In genomic region chr10:124647421-124648130, GRCh38 we compare ENCODE assay signal across 8 cellular contexts.
DNase-seq lines count a peak whose midpoint lies in the region; ATAC-seq and TF ChIP-seq lines count a peak whose summit lies in the region.

No MANE protein-coding gene starts in this region.

- no peaks in the 10 kb centered on the region for H3K9me3 Mint-ChIP-seq in central memory CD8-positive, alpha-beta T cell

- no peak overlapping the region for H3K4me2 ChIP-seq in mesenchymal stem cell (ENCODE audit: low read length, poor library complexity, severe bottlenecking)

- ATAC-seq in GM19043 (IDR thresholded peaks at IDR 0.05; ENCODE audit: low read depth, unreplicated experiment) = peak; percentile 67
- peak; percentile 34 for ATAC-seq in central memory CD8-positive, alpha-beta T cell (replicated peaks; ENCODE audit: extremely low read depth, poor library complexity, severe bottlenecking)
- peak; percentile 64 for ATAC-seq in stimulated activated naive CD8-positive, alpha-beta T cell treated with anti-CD3 and anti-CD28 coated beads, Interleukin-15, Interleukin-2, amounts not matched to agents 100 U/mL and 50 U/mL, for 24 hours

- peak overlapping the region; percentile 82 for H4K8ac ChIP-seq in mesenchymal stem cell (ENCODE audit: low read length)

- H3K4me3 ChIP-seq in AG10803 (ENCODE audit: low read length) (no peak overlapping the region), HL-60 (replicated peaks; ENCODE audit: insufficient read depth, low read length) (no peak overlapping the region), mesenchymal stem cell (ENCODE audit: insufficient read depth in 1 of 2, low read depth in 1 of 2, low read length in 2 of 2) (no peak overlapping the region)

- peaks cover 67% of the 10 kb centered on the region for H3K79me1 ChIP-seq in mesenchymal stem cell (replicated peaks; ENCODE audit: low read length, poor library complexity, severe bottlenecking)

- H3K36me3 Mint-ChIP-seq in central memory CD8-positive, alpha-beta T cell (ENCODE audit: insufficient read depth) = peaks cover 44% of the 10 kb centered on the region

- H3K9ac ChIP-seq in mesenchymal stem cell (ENCODE audit: low read length) = no peak overlapping the region

- H3K23ac ChIP-seq in mesenchymal stem cell (ENCODE audit: low read length in 2 of 2) = peak overlapping the region in 1 of 2 experiments; percentile 36

- peak overlapping the region; percentile 22 for H2BK120ac ChIP-seq in mesenchymal stem cell (ENCODE audit: low read depth, low read length)

- H3K27me3 ChIP-seq in HL-60 (ENCODE audit: insufficient read depth, poor library complexity, severe bottlenecking) (no peaks in the 10 kb centered on the region), mesenchymal stem cell (ENCODE audit: control insufficient read depth in 1 of 2, insufficient read depth in 1 of 2, low read length in 2 of 2) (no peaks in the 10 kb centered on the region)

- 81% methylated on average over 8 of the region's 9 CpGs for WGBS in mesenchymal stem cell

- H2BK15ac ChIP-seq in mesenchymal stem cell (ENCODE audit: low read depth, poor library complexity, severe bottlenecking) = peak overlapping the region; percentile 29

- H3K27ac ChIP-seq in HL-60 (replicated peaks) (peak overlapping the region; percentile 91), mesenchymal stem cell (ENCODE audit: low read length, poor library complexity, severe bottlenecking) (no peak overlapping the region)

- no peak overlapping the region for H2AFZ ChIP-seq in mesenchymal stem cell (ENCODE audit: low read depth, low read length)

- H3K9me3 ChIP-seq in mesenchymal stem cell (ENCODE audit: control insufficient read depth, low read length) = no peaks in the 10 kb centered on the region

- peak overlapping the region; percentile 73 for H3K4me3 Mint-ChIP-seq in central memory CD8-positive, alpha-beta T cell

- H3K4me1 ChIP-seq in mesenchymal stem cell (ENCODE audit: control insufficient read depth, insufficient read depth, low read depth, low read length) = peaks cover 45% of the 10 kb centered on the region

- H3K27me3 Mint-ChIP-seq in central memory CD8-positive, alpha-beta T cell = no peaks in the 10 kb centered on the region

- H2BK12ac ChIP-seq in mesenchymal stem cell (ENCODE audit: low read length in 2 of 2) = peak overlapping the region; percentile 76 to 99

- H3K27ac Mint-ChIP-seq in central memory CD8-positive, alpha-beta T cell (ENCODE audit: low read depth) = peak overlapping the region; percentile 99

- peak overlapping the region; percentile 75 to 89 for H3K4ac ChIP-seq in mesenchymal stem cell (ENCODE audit: low read depth in 1 of 2, low read length in 2 of 2)

- TF ChIP-seq CTCF in AG10803 (conservative IDR thresholded peaks at IDR 0.05; ENCODE audit: low read length) (peak; percentile 28), HL-60 (IDR thresholded peaks at IDR 0.05; ENCODE audit: insufficient read depth, low read length) (peak; percentile 1)

- DNase-seq in AG10803 (ENCODE audit: low read depth) (peak; percentile 39), HL-60 (ENCODE audit: low read depth in 1 of 2, low spot score in 1 of 2) (peak; percentile 67 to 96), UCSD-AML1 (lab: John Stamatoyannopoulos, UW; ENCODE audit: unreplicated experiment) (peak; percentile 89), mesenchymal stem cell (peak; percentile 45), NCI-H82 (lab: John Stamatoyannopoulos, UW) (no peak)
- DNase-seq in central memory CD8-positive, alpha-beta T cell (ENCODE audit: low spot score in 2 of 2) = peak; percentile 41 to 70
- DNase-seq in stimulated activated naive CD8-positive, alpha-beta T cell treated with anti-CD3 and anti-CD28 coated beads, Interleukin-15, Interleukin-2, amounts not matched to agents 100 U/mL and 50 U/mL, for 24 hours = peak; percentile 71

- peak overlapping the region; percentile 91 for H4K91ac ChIP-seq in mesenchymal stem cell (ENCODE audit: low read length)

- peak overlapping the region in 1 of 2 experiments; percentile 98 for H3K14ac ChIP-seq in mesenchymal stem cell (ENCODE audit: low read length in 2 of 2)

- H3K4me1 Mint-ChIP-seq in central memory CD8-positive, alpha-beta T cell = peaks cover 100% of the 10 kb centered on the region

- H2AK5ac ChIP-seq in mesenchymal stem cell (ENCODE audit: low read length, severe bottlenecking) = peak overlapping the region; percentile 24

- H2BK5ac ChIP-seq in mesenchymal stem cell (ENCODE audit: low read depth, low read length, poor library complexity, severe bottlenecking) = no peak overlapping the region

- peaks cover 0 to 10% of the 10 kb centered on the region in 2 experiments for H3K36me3 ChIP-seq in mesenchymal stem cell (ENCODE audit: control insufficient read depth in 1 of 2, insufficient read depth in 2 of 2, low read depth in 1 of 2, low read length in 2 of 2)

- H3K18ac ChIP-seq in mesenchymal stem cell (ENCODE audit: low read depth in 1 of 2, low read length in 2 of 2) = peak overlapping the region; percentile 65 to 97
